ENCODE assay signal across 21 cellular contexts in the genomic region with DNA sequence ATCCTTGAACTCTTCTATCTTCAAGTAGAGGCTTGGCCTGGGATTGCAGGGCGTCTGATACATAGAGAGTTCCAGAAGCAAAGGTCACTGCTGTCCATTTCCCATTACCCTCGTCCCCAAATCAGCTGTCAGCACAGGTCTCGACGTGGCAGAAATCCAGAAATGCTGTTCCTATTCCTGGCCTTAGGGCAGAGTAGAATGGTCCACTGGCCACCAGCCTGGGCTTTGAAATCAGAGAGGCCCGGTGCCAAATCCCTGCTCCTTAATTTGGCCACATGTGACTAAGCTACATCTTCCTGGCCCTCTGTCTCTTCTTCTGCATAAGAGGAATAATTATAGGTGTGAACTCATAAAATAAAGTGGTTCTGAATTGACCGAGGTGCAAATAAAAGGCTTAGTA.
"Had no signal": no experiment of that assay in that cellular context is flagged by ENCODE, and none has a peak within 500 bp of the region (broad histone marks: within the 10 kb centered on the region; RNA-seq: fewer than 3 reads in every experiment).

No MANE protein-coding gene starts in this region.

- H3K9ac ChIP-seq: parathyroid adenoma had no signal

- H3K27me3 ChIP-seq: hepatocyte, uterus had no signal

- H3K36me3 ChIP-seq: tibial artery, uterus had no signal

- H3K4me3 ChIP-seq: hepatocyte, smooth muscle cell, tibial artery, uterus had no signal

- H3K4me1 ChIP-seq: foreskin keratinocyte, uterus had no signal

- DNase-seq: activated CD4-positive, alpha-beta T cell treated with anti-CD3 and anti-CD28 coated beads for 4 hours; activated CD8-positive, alpha-beta memory T cell treated with anti-CD3 and anti-CD28 coated beads, Interleukin-2, amount 50 U/mL, for 4 hours; activated gamma-delta T cell treated with Interleukin-2 at 50 U/mL for 16 hours; endodermal cell; foreskin keratinocyte; left cardiac atrium; mesendoderm; stimulated activated CD4-positive, alpha-beta T cell treated with anti-CD3 and anti-CD28 coated beads, Interleukin-4, amount 100 ng/mL, for 4 hours; stimulated activated naive B cell treated with anti-CD40 and anti-IgM and Interleukin-4, amounts not matched to agents 10 μg/mL and 1 μg/mL and 100 μg/mL, for 72 hours; SW 1271; tibial artery; uterus had no signal

- H2AFZ ChIP-seq: hepatocyte, parathyroid adenoma had no signal

- ATAC-seq: foreskin keratinocyte; left cardiac atrium; natural killer cell treated with Interleukin-12 subunit alpha and Interleukin-12 subunit beta and Interleukin-15 and Interleukin-18, amount 100 ng/mL, for 72 hours; sciatic nerve; stimulated activated naive B cell treated with anti-CD40 and anti-IgM and Interleukin-4, amounts not matched to agents 10 μg/mL and 1 μg/mL and 100 μg/mL, for 72 hours; WTC11 had no signal

- H3K79me2 ChIP-seq: hepatocyte, parathyroid adenoma had no signal

- H3K27ac ChIP-seq: epithelial cell of prostate, foreskin keratinocyte, hepatocyte, parathyroid adenoma, tibial artery, uterus had no signal

- H3K4me2 ChIP-seq: hepatocyte, smooth muscle cell had no signal

- FAIRE-seq: colon, TTC549 had no signal

- H3K9me3 ChIP-seq: tibial artery, uterus had no signal
